In genomic region chr3:122101646-122102045, GRCh38 we compare ENCODE assay signal across 8 cellular contexts. TPM values are rescaled to one million over a fixed set of nuclear protein-coding genes. Genes with fewer than 3 reads are reported as not detected.
A peak's percentile ranks its signal among the peaks of the same experiment; 100 is the strongest.
DNase-seq lines count a peak whose midpoint lies in the region; ATAC-seq and TF ChIP-seq lines count a peak whose summit lies in the region.

No MANE protein-coding gene starts in this region.

- peak; percentile 53 for TF ChIP-seq CTCF in Panc1 (IDR thresholded peaks at IDR 0.05)
- TF ChIP-seq CTCF in choroid plexus epithelial cell (conservative IDR thresholded peaks at IDR 0.05; ENCODE audit: low read depth, low read length): peak; percentile 44

- no peaks in the 10 kb centered on the region for H3K36me3 ChIP-seq in Panc1 (ENCODE audit: control insufficient read depth, insufficient read depth, low read length)

- CTCF ChIA-PET in activated CD4-positive, alpha-beta T cell treated with anti-CD3 and anti-CD28 coated beads for 36 hours (lab: Charles Lee): interaction anchor here (0.7 to 6.0 kb wide), 30 partner anchors 10 to 284 kb away, joined by 3 to 54 read pairs (median 4); partner anchors contain the start of genes CASR and FAM162A
- CTCF ChIA-PET in Panc1 (lab: Charles Lee): interaction anchor here (0.6 to 1.6 kb wide), 6 partner anchors 199 to 283 kb away, joined by 3 to 5 read pairs (median 4); partner anchors contain the start of gene FAM162A

- H3K9me3 ChIP-seq in Panc1 (ENCODE audit: control insufficient read depth, insufficient read depth, low read depth, low read length): no peaks in the 10 kb centered on the region

- no peak overlapping the region for H3K27ac ChIP-seq in Panc1 (ENCODE audit: low read length)

- no peaks in the 10 kb centered on the region for H3K4me1 ChIP-seq in Panc1 (ENCODE audit: control insufficient read depth, insufficient read depth, low read length)

- POLR2A ChIA-PET in activated CD4-positive, alpha-beta T cell treated with anti-CD3 and anti-CD28 coated beads for 36 hours (lab: Charles Lee): interaction anchor here (0.6 to 1.7 kb wide), 5 partner anchors 89 to 555 kb away, joined by 4 to 6 read pairs (median 5); no protein-coding TSS in a partner anchor
- POLR2A ChIA-PET in Panc1 (lab: Charles Lee): interaction anchor here (0.7 kb wide), 1 partner anchor 342 kb away, joined by 4 read pairs; no protein-coding TSS in a partner anchor

- peak; percentile 54 for ATAC-seq in activated CD4-positive, alpha-beta T cell treated with anti-CD3 and anti-CD28 coated beads for 36 hours
- ATAC-seq in GM21717 (IDR thresholded peaks at IDR 0.05; ENCODE audit: unreplicated experiment) (peak; percentile 33), Panc1 (peak; percentile 78), naive B cell (ENCODE audit: low read depth in 2 of 2) (peak; percentile 68 to 72)

- H3K27me3 ChIP-seq in Panc1 (ENCODE audit: control insufficient read depth, insufficient read depth, low read length): peaks cover 10% of the 10 kb centered on the region

- peak overlapping the region; percentile 79 for H3K27ac Mint-ChIP-seq in activated CD4-positive, alpha-beta T cell treated with anti-CD3 and anti-CD28 coated beads for 36 hours
- peak overlapping the region in 2 of 6 donors; percentile 68 to 75 for H3K27ac Mint-ChIP-seq in naive B cell

- peak overlapping the region; percentile 60 for H3K4me3 Mint-ChIP-seq in activated CD4-positive, alpha-beta T cell treated with anti-CD3 and anti-CD28 coated beads for 36 hours
- H3K4me3 Mint-ChIP-seq in naive B cell: peak overlapping the region in 2 of 8 donors; percentile 18 to 59

- no peak overlapping the region for H3K4me3 ChIP-seq in Panc1 (ENCODE audit: low read depth in 2 of 2, low read length in 2 of 2)
- no peak overlapping the region for H3K4me3 ChIP-seq in choroid plexus epithelial cell (ENCODE audit: low read depth, low read length)

- no peaks in the 10 kb centered on the region for H3K27me3 Mint-ChIP-seq in activated CD4-positive, alpha-beta T cell treated with anti-CD3 and anti-CD28 coated beads for 36 hours
- H3K27me3 Mint-ChIP-seq in naive B cell: no peaks in the 10 kb centered on the region

- in situ Hi-C loops in Panc1 (cut with HindIII; ENCODE audit: low pct_unique_long_range_greater_than_20kb, low sequenced_read_pairs): no loop called here

- no TSS peak for BruUV-seq in Panc1 (replicated peaks; lab: Mats Ljungman, UMichigan)

- H3K36me3 Mint-ChIP-seq in activated CD4-positive, alpha-beta T cell treated with anti-CD3 and anti-CD28 coated beads for 36 hours (ENCODE audit: low read depth): no peaks in the 10 kb centered on the region
- no peaks in the 10 kb centered on the region for H3K36me3 Mint-ChIP-seq in naive B cell

- no peaks in the 10 kb centered on the region for H3K9me3 Mint-ChIP-seq in activated CD4-positive, alpha-beta T cell treated with anti-CD3 and anti-CD28 coated beads for 36 hours (ENCODE audit: low read depth)
- H3K9me3 Mint-ChIP-seq in naive B cell: no peaks in the 10 kb centered on the region

- intact Hi-C loops in activated CD4-positive, alpha-beta T cell treated with anti-CD3 and anti-CD28 coated beads for 36 hours (cut with DNase I, micrococcal nuclease): loop anchor here (1.0 to 10.0 kb wide), 15 partner anchors 45 to 581 kb away; partner anchors contain the start of genes FAM162A (in 1 of the 2), MIX23 (in 1 of the 2) and PARP14 (in 1 of the 2)
- intact Hi-C loops in Panc1 (cut with micrococcal nuclease; ENCODE audit: unreplicated experiment): loop anchor here (1.0 to 2.0 kb wide), 2 partner anchors 157 to 199 kb away; no protein-coding TSS in a partner anchor

- no peak for DNase-seq in activated CD4-positive, alpha-beta T cell treated with anti-CD3 and anti-CD28 coated beads for 36 hours
- no peak for DNase-seq in activated CD4-positive, alpha-beta T cell treated with anti-CD3 and anti-CD28 coated beads, Interleukin-2, amount 50 U/mL, for 1 hour
- DNase-seq in LHCN-M2 (ENCODE audit: low read depth): peak; percentile 41
- peak; percentile 36 for DNase-seq in Panc1 (ENCODE audit: low read depth, low spot score)
- DNase-seq in choroid plexus epithelial cell (ENCODE audit: low read depth): peak; percentile 58
- DNase-seq in naive B cell: peak; percentile 50
- DNase-seq in hepatic stellate cell (ENCODE audit: low spot score): no peak

- peaks cover 42% of the 10 kb centered on the region for H3K4me1 Mint-ChIP-seq in activated CD4-positive, alpha-beta T cell treated with anti-CD3 and anti-CD28 coated beads for 36 hours
- peaks cover 7 to 15% (median 10%) of the 10 kb centered on the region in 3 donors for H3K4me1 Mint-ChIP-seq in naive B cell

RNA-seq across cellular contexts. Expression of gene CD86, which starts 46.5 kb away (rescaled TPM):
- total RNA-seq in activated CD4-positive, alpha-beta T cell treated with anti-CD3 and anti-CD28 coated beads for 36 hours: under 1 TPM; 0.09 to 0.25 TPM
- total RNA-seq in LHCN-M2 (2014; rRNA removed) (not detected in 2 replicates), Panc1 (2021; ENCODE audit: unreplicated experiment) (not detected)
- polyA plus RNA-seq in LHCN-M2 (2012): not detected
- polyA plus RNA-seq in Panc1 (2012; ENCODE audit: insufficient read length): not detected
- 10 to 100 TPM; 18.0 to 61.4 (median 45.4) TPM for polyA plus RNA-seq in naive B cell (ENCODE audit: low read depth in 6 of 6)

Comparison
In these comparisons a context has a peak if more than half of its experiments do, and no peak if none do; other contexts are left out.
1. DNase-seq: peak in LHCN-M2 (single experiment), Panc1 (single experiment), choroid plexus epithelial cell (single experiment) and naive B cell (single experiment); none in activated CD4-positive, alpha-beta T cell treated with anti-CD3 and anti-CD28 coated beads for 36 hours (single experiment), activated CD4-positive, alpha-beta T cell treated with anti-CD3 and anti-CD28 coated beads, Interleukin-2, amount 50 U/mL, for 1 hour (single experiment) and hepatic stellate cell (single experiment).
2. Peak in every context shown above with its lines, with median percentiles within 50 percentile points of each other: ATAC-seq.